17 cellular contexts compared by ENCODE assay signal in the genomic region with DNA sequence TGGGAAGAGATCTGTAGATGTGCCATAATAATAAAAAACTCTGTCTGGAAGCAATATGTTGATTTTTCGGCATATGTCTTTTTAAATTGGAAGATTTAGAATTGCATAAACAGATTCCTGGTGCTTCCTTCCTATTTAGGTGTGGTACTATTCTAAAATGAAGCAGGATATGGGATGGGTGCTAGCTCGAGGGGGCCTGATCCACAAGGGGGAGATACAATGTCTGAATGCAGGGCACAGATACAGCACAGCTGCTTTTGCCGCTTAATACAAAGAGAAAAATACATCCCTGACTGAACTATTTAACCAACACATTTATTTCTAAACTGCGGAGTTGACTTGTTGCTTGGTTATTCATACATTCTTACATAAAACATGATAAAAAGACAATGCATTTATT.
"Had no signal": no experiment of that assay in that cellular context is flagged by ENCODE, and none has a peak within 500 bp of the region (broad histone marks: within the 10 kb centered on the region; RNA-seq: fewer than 3 reads in every experiment).

No MANE protein-coding gene starts in this region.

- H3K4me1 ChIP-seq: colonic mucosa, psoas muscle, right lobe of liver, spleen had no signal

- H3K36me3 ChIP-seq: colonic mucosa, right lobe of liver, spleen, stomach had no signal

- H3K27me3 ChIP-seq: colonic mucosa, right lobe of liver, spleen, stomach had no signal

- DNase-seq: activated CD4-positive, alpha-beta memory T cell treated with anti-CD3 and anti-CD28 coated beads, Interleukin-2, amount 10 ng/mL, durations not matched to agents 7 days and 5 days; activated CD4-positive, alpha-beta T cell treated with anti-CD3 and anti-CD28 coated beads for 4 hours; activated effector memory CD4-positive, alpha-beta T cell treated with Interleukin-2 at 50 U/mL for 16 hours; activated naive CD4-positive, alpha-beta T cell treated with anti-CD3 and anti-CD28 coated beads, Interleukin-2, amount 50 U/mL, for 16 hours; activated T-cell treated with anti-CD3 and anti-CD28 coated beads, Interleukin-2, amount 50 U/mL, for 4 hours; central memory CD4-positive, alpha-beta T cell; colonic mucosa; psoas muscle; right lobe of liver; spleen; stomach; T-helper 1 cell; T1000 had no signal

- H3K4me3 ChIP-seq: colonic mucosa, psoas muscle, right lobe of liver, spleen, stomach had no signal

- H3K27ac ChIP-seq: colonic mucosa, psoas muscle, right lobe of liver, stomach had no signal

- ATAC-seq: activated T-cell treated with anti-CD3 and anti-CD28 coated beads, Interleukin-2, amount 50 U/mL, for 4 hours; esophagus mucosa; natural killer cell treated with Interleukin-12 subunit alpha and Interleukin-12 subunit beta and Interleukin-15 and Interleukin-18, amount 100 ng/mL, for 72 hours; psoas muscle; SK-N-SH treated with all-trans-retinoic acid at 6 μM for 48 hours had no signal

- FAIRE-seq: urothelium cell line had no signal

- H3K9me3 ChIP-seq: colonic mucosa, psoas muscle, right lobe of liver, spleen had no signal
